ENCODE assay signal across 23 cellular contexts in the genomic region with DNA sequence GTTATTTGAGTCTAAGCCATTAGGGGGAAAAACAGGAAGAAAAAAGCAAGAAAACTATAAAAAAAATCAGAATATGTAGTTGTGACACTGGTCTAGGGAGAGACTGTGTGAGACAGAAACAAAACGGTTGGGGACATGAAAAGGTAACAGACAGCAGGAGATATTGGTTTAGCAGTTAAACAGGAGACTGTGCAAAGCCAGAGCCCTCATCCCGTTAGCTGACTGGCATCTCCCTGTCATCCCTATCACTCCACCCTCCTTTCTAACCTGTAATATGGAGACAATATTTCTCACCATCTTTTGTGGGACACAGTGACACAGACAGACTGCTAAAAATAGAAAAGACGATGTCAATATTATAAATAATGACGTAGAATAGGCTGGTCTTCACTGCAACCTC.
DNase-seq lines count a peak whose midpoint lies in the region; ATAC-seq and TF ChIP-seq lines count a peak whose summit lies in the region.
"Had no signal": no experiment of that assay in that cellular context is flagged by ENCODE, and none has a peak within 500 bp of the region (broad histone marks: within the 10 kb centered on the region; RNA-seq: fewer than 3 reads in every experiment).

No MANE protein-coding gene starts in this region.

- TF ChIP-seq POLR2A in prostate gland (IDR thresholded peaks at IDR 0.05): no peak

- peak overlapping the region; percentile 26 for H3K4me3 ChIP-seq in WERI-Rb-1 (ENCODE audit: low read depth, low read length)
- H3K4me3 ChIP-seq in prostate gland: no peak overlapping the region
- H3K4me3 ChIP-seq: esophagus squamous epithelium, psoas muscle, tibial nerve had no signal

- H3K9me3 Mint-ChIP-seq in progenitor cell of endocrine pancreas (ENCODE audit: low read depth): peaks cover 3% of the 10 kb centered on the region
- H3K9me3 Mint-ChIP-seq: activated naive CD8-positive, alpha-beta T cell treated with anti-CD3 and anti-CD28 coated beads, Interleukin-2, amount 50 U/mL, for 24 hours; brain; effector memory CD8-positive, alpha-beta T cell; mesothelial cell of epicardium; nephron; stimulated activated naive CD8-positive, alpha-beta T cell treated with anti-CD3 and anti-CD28 coated beads, Interleukin-15, Interleukin-2, amounts not matched to agents 100 ng/mL and 50 ng/mL, for 24 hours had no signal

- TF ChIP-seq CTCF in WERI-Rb-1 (IDR thresholded peaks at IDR 0.05; ENCODE audit: low read depth, low read length) (no peak), progenitor cell of endocrine pancreas (IDR thresholded peaks at IDR 0.05; ENCODE audit: unreplicated experiment) (no peak), prostate gland (IDR thresholded peaks at IDR 0.05) (no peak)

- H3K4me1 Mint-ChIP-seq in progenitor cell of endocrine pancreas (ENCODE audit: low read depth): peaks cover 31% of the 10 kb centered on the region
- H3K4me1 Mint-ChIP-seq: activated naive CD8-positive, alpha-beta T cell treated with anti-CD3 and anti-CD28 coated beads, Interleukin-2, amount 50 U/mL, for 24 hours; T-helper 17 cell had no signal

- no peaks in the 10 kb centered on the region for H3K27me3 ChIP-seq in WERI-Rb-1 (ENCODE audit: insufficient read depth, low read depth, severe bottlenecking)
- H3K27me3 ChIP-seq in prostate gland (replicated peaks; ENCODE audit: insufficient read depth): no peaks in the 10 kb centered on the region
- H3K27me3 ChIP-seq: esophagus squamous epithelium, tibial nerve had no signal

- no peaks in the 10 kb centered on the region for H3K4me1 ChIP-seq in prostate gland (replicated peaks)
- H3K4me1 ChIP-seq: esophagus squamous epithelium, psoas muscle, tibial nerve had no signal

- intact Hi-C loops in prostate gland (cut with DNase I): no loop called here

- H3K36me3 ChIP-seq in WERI-Rb-1 (no peaks in the 10 kb centered on the region), prostate gland (no peaks in the 10 kb centered on the region)
- H3K36me3 ChIP-seq: esophagus squamous epithelium, tibial nerve had no signal

- H3K27me3 Mint-ChIP-seq in progenitor cell of endocrine pancreas: no peaks in the 10 kb centered on the region
- H3K27me3 Mint-ChIP-seq: effector memory CD8-positive, alpha-beta T cell; stimulated activated naive CD8-positive, alpha-beta T cell treated with anti-CD3 and anti-CD28 coated beads, Interleukin-15, Interleukin-2, amounts not matched to agents 100 ng/mL and 50 ng/mL, for 24 hours had no signal

- WGBS in prostate gland: 37% methylated on average over 4 of the region's 4 CpGs

- H3K36me3 Mint-ChIP-seq in progenitor cell of endocrine pancreas (ENCODE audit: insufficient read depth): no peaks in the 10 kb centered on the region
- H3K36me3 Mint-ChIP-seq: brain, mesothelial cell of epicardium had no signal

- DNase-seq in WERI-Rb-1 (no peak), progenitor cell of endocrine pancreas (ENCODE audit: low spot score, unreplicated experiment) (no peak), prostate gland (ENCODE audit: low spot score) (no peak)
- DNase-seq: activated CD4-positive, alpha-beta T cell treated with anti-CD3 and anti-CD28 coated beads, Interleukin-2, amount 50 U/mL, for 48 hours; activated effector memory CD4-positive, alpha-beta T cell treated with Interleukin-2 at 50 U/mL for 16 hours; activated naive CD8-positive, alpha-beta T cell treated with anti-CD3 and anti-CD28 coated beads, Interleukin-2, amount 50 U/mL, for 24 hours; DND-41; esophagus squamous epithelium; psoas muscle; stimulated activated CD4-positive, alpha-beta T cell treated with anti-CD3 and anti-CD28 coated beads, Interleukin-2, amount 100 ng/mL, for 48 hours; T-helper 17 cell had no signal

- H3K27ac Mint-ChIP-seq in progenitor cell of endocrine pancreas: peak overlapping the region; percentile 46
- H3K27ac Mint-ChIP-seq: activated naive CD8-positive, alpha-beta T cell treated with anti-CD3 and anti-CD28 coated beads, Interleukin-2, amount 50 U/mL, for 24 hours; mesothelial cell of epicardium; stimulated activated naive CD8-positive, alpha-beta T cell treated with anti-CD3 and anti-CD28 coated beads, Interleukin-15, Interleukin-2, amounts not matched to agents 100 ng/mL and 50 ng/mL, for 24 hours; T-helper 17 cell had no signal

- ATAC-seq in GM21390 (IDR thresholded peaks at IDR 0.05; ENCODE audit: unreplicated experiment) (peak; percentile 4), HG03432 (IDR thresholded peaks at IDR 0.05; ENCODE audit: unreplicated experiment) (peak; percentile 5), GM21423 (IDR thresholded peaks at IDR 0.05; ENCODE audit: unreplicated experiment) (no peak), GM19452 (IDR thresholded peaks at IDR 0.05; ENCODE audit: unreplicated experiment) (no peak)
- ATAC-seq: psoas muscle had no signal

- H3K9me3 ChIP-seq in WERI-Rb-1 (ENCODE audit: severe bottlenecking): no peaks in the 10 kb centered on the region
- no peaks in the 10 kb centered on the region for H3K9me3 ChIP-seq in prostate gland
- H3K9me3 ChIP-seq: esophagus squamous epithelium, psoas muscle, tibial nerve had no signal

- no peak overlapping the region; the same call in 1 of the 2 replicates for H3K27ac ChIP-seq in WERI-Rb-1
- H3K27ac ChIP-seq in prostate gland: no peak overlapping the region
- H3K27ac ChIP-seq: esophagus squamous epithelium, KMS-11, psoas muscle, tibial nerve, VCaP had no signal

- no peak overlapping the region for H3K4me3 Mint-ChIP-seq in progenitor cell of endocrine pancreas (ENCODE audit: low read depth)
- H3K4me3 Mint-ChIP-seq: activated naive CD8-positive, alpha-beta T cell treated with anti-CD3 and anti-CD28 coated beads, Interleukin-2, amount 50 U/mL, for 24 hours; effector memory CD8-positive, alpha-beta T cell; mesothelial cell of epicardium; stimulated activated naive CD8-positive, alpha-beta T cell treated with anti-CD3 and anti-CD28 coated beads, Interleukin-15, Interleukin-2, amounts not matched to agents 100 ng/mL and 50 ng/mL, for 24 hours; T-helper 17 cell had no signal

Comparison
In these comparisons a context has a peak if more than half of its experiments do, and no peak if none do; other contexts are left out.
1. ATAC-seq: peak in GM21390 (single experiment) and HG03432 (single experiment); none in GM21423 (single experiment) and GM19452 (single experiment).